Comparison of ENCODE assay signal across 30 cellular contexts in the genomic region with DNA sequence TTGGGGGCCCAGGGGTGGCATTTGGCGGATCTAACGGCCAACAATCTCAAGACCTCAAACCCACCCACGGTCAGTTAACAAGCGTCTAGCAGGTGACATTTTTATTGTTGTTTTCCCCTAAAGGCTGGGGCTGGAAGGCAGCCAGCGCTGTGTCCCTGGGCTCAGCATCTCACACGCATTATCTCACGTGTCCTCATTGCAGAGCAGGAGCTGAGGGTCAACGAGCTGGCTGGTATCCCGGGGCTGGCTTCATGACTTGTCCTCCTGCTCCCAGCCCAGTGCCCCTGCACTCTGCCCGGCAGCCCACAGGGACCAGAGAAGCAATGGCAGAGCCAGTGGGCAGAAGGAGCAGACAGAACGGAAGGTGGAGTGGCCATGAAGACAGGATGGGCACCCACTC. TPM values are rescaled to one million over a fixed set of nuclear protein-coding genes. Genes with fewer than 3 reads are reported as not detected.
DNase-seq lines count a peak whose midpoint lies in the region; TF ChIP-seq lines count a peak whose summit lies in the region.
"Had no signal": no experiment of that assay in that cellular context is flagged by ENCODE, and none has a peak within 500 bp of the region (broad histone marks: within the 10 kb centered on the region; RNA-seq: fewer than 3 reads in every experiment).

No MANE protein-coding gene starts in this region.

- H3K36me3 ChIP-seq in esophagus muscularis mucosa, result no peaks in the 10 kb centered on the region
- H3K36me3 ChIP-seq in neural progenitor cell, result no peaks in the 10 kb centered on the region

- H3K9me3 Mint-ChIP-seq in neural progenitor cell, result no peaks in the 10 kb centered on the region
- H3K9me3 Mint-ChIP-seq: HFFc6, type B pancreatic cell had no signal

- WGBS in esophagus muscularis mucosa, result 83% methylated on average over 11 of the region's 11 CpGs

- H2AFZ ChIP-seq in neural progenitor cell (replicated peaks), result no peak overlapping the region
- H2AFZ ChIP-seq: GM23248 had no signal

- POLR2A ChIA-PET in GM10248 (lab: Yijun Ruan, JAX), result no interaction called here

- no peak overlapping the region for H3K27ac ChIP-seq in esophagus muscularis mucosa (replicated peaks in 1 of 4)
- H3K27ac ChIP-seq in neural progenitor cell, result no peak overlapping the region
- H3K27ac ChIP-seq: GM23248 had no signal

- peaks cover 0 to 15% (median 0%) of the 10 kb centered on the region in 4 donors for H3K27me3 ChIP-seq in esophagus muscularis mucosa
- peaks cover 48% of the 10 kb centered on the region for H3K27me3 ChIP-seq in neural progenitor cell

- intact Hi-C loops in esophagus muscularis mucosa (cut with DNase I), result no loop called here

- H3F3A ChIP-seq in neural progenitor cell (ENCODE audit: low read depth), result peaks cover 4% of the 10 kb centered on the region

- no peaks in the 10 kb centered on the region for H4K20me1 ChIP-seq in neural progenitor cell (ENCODE audit: low read depth)

- H3K4me3 ChIP-seq in esophagus muscularis mucosa, result no peak overlapping the region
- no peak overlapping the region for H3K4me3 ChIP-seq in neural progenitor cell
- H3K4me3 ChIP-seq: GM23248 had no signal

- H3K4me1 ChIP-seq in esophagus muscularis mucosa (peaks cover 0 to 16% (median 6%) of the 10 kb centered on the region in 4 donors), neural progenitor cell (peaks cover 7% of the 10 kb centered on the region)

- no peak for TF ChIP-seq POLR2A in esophagus muscularis mucosa (IDR thresholded peaks at IDR 0.05; ENCODE audit: low read depth)

- no peaks in the 10 kb centered on the region for H3K79me2 ChIP-seq in neural progenitor cell (ENCODE audit: low read depth)

- no peaks in the 10 kb centered on the region for H3K36me3 Mint-ChIP-seq in neural progenitor cell
- H3K36me3 Mint-ChIP-seq: type B pancreatic cell had no signal

- H3K4me2 ChIP-seq in neural progenitor cell, result no peak overlapping the region

- no peak for TF ChIP-seq EP300 in esophagus muscularis mucosa (IDR thresholded peaks at IDR 0.05)

- DNase-seq in NCI-H1092 treated with DMSO at 0.1 percent for 48 hours (lab: John Stamatoyannopoulos, UW) (peak; percentile 4), NCI-H1092 (lab: John Stamatoyannopoulos, UW) (no peak), esophagus muscularis mucosa (ENCODE audit: extremely low spot score) (peak; percentile 83), iPS-NIHi7 (ENCODE audit: extremely low spot score) (peak; percentile 7), NCI-H226 (no peak), neural progenitor cell (ENCODE audit: low spot score) (no peak), GM10248 (ENCODE audit: extremely low spot score) (no peak)
- no peak for DNase-seq in effector CD8-positive, alpha-beta T cell (lab: John Stamatoyannopoulos, UW)
- DNase-seq: 8988T; activated CD4-positive, alpha-beta T cell treated with anti-CD3 and anti-CD28 coated beads, Interleukin-2, amount 50 U/mL, for 48 hours; activated naive CD4-positive, alpha-beta T cell; activated naive CD8-positive, alpha-beta T cell treated with anti-CD3 and anti-CD28 coated beads, Interleukin-2, amount 50 U/mL, for 24 hours; activated T-cell treated with anti-CD3 and anti-CD28 coated beads, Interleukin-2, amount 50 U/mL, for 48 hours; caudate nucleus; CD4-positive, alpha-beta T cell; EL; GM23248; HFFc6; hippocampal formation; NCI-H2029; NCI-H524 treated with DMSO at 0.1 percent for 48 hours; SHP77; stimulated activated CD4-positive, alpha-beta T cell treated with anti-CD3 and anti-CD28 coated beads, Interleukin-4, amount 100 ng/mL, for 24 hours; T-helper 17 cell had no signal

- TF ChIP-seq CTCF in esophagus muscularis mucosa (IDR thresholded peaks at IDR 0.05) (no peak), neural progenitor cell (IDR thresholded peaks at IDR 0.05) (no peak), GM10248 (IDR thresholded peaks at IDR 0.05; ENCODE audit: control extremely low read depth, extremely low read depth, low read depth, missing control alignments) (no peak)

- no peak overlapping the region for H3K9ac ChIP-seq in neural progenitor cell
- H3K9ac ChIP-seq: GM23248 had no signal

- H3K27me3 Mint-ChIP-seq in neural progenitor cell (ENCODE audit: insufficient read depth, low read depth), result no peaks in the 10 kb centered on the region

- CTCF ChIA-PET in GM10248 (lab: Yijun Ruan, JAX), result no interaction called here

- H3K9me3 ChIP-seq in esophagus muscularis mucosa (no peaks in the 10 kb centered on the region), neural progenitor cell (ENCODE audit: low read depth) (no peaks in the 10 kb centered on the region)

- H3K4me3 Mint-ChIP-seq in neural progenitor cell, result no peak overlapping the region
- H3K4me3 Mint-ChIP-seq: activated naive CD8-positive, alpha-beta T cell treated with anti-CD3 and anti-CD28 coated beads, Interleukin-2, amount 50 U/mL, for 24 hours; CD4-positive, alpha-beta T cell; HFFc6; T-helper 17 cell; type B pancreatic cell had no signal

- peaks cover 4% of the 10 kb centered on the region for H3K4me1 Mint-ChIP-seq in neural progenitor cell
- H3K4me1 Mint-ChIP-seq: activated naive CD8-positive, alpha-beta T cell treated with anti-CD3 and anti-CD28 coated beads, Interleukin-2, amount 50 U/mL, for 24 hours; T-helper 17 cell had no signal

- H3K27ac Mint-ChIP-seq in neural progenitor cell, result no peak overlapping the region
- H3K27ac Mint-ChIP-seq: activated naive CD8-positive, alpha-beta T cell treated with anti-CD3 and anti-CD28 coated beads, Interleukin-2, amount 50 U/mL, for 24 hours; CD4-positive, alpha-beta T cell; HFFc6; T-helper 17 cell; type B pancreatic cell had no signal

RNA-seq across cellular contexts. Expression of a gene that starts 54.4 kb away (rescaled TPM):
- total RNA-seq in esophagus muscularis mucosa (10 to 100 TPM; 11.6 to 36.8 (median 25.1) TPM), neural progenitor cell (ENCODE audit: low replicate concordance) (not detected in 2 replicates)
- total RNA-seq: GM23248, HFFc6, M059J had no signal

RNA-seq across cellular contexts. Expression of a gene that starts 56.4 kb away (rescaled TPM):
- total RNA-seq in esophagus muscularis mucosa, result under 1 TPM in 2 of 4 donors, not detected in 2; 0.06 to 0.42 TPM
- total RNA-seq in neural progenitor cell (ENCODE audit: low replicate concordance), result not detected in 2 replicates
- total RNA-seq: CD4-positive, alpha-beta T cell; dermis microvascular lymphatic vessel endothelial cell; frontal cortex; GM23248; HFFc6; M059J; mesenteric fat pad; subcutaneous adipose tissue; T-helper 17 cell had no signal

Comparison
In these comparisons a context has a peak if more than half of its experiments do, and no peak if none do; other contexts are left out.
1. DNase-seq: peak in NCI-H1092 treated with DMSO at 0.1 percent for 48 hours (single experiment), esophagus muscularis mucosa (single experiment) and iPS-NIHi7 (single experiment); none in NCI-H1092 (single experiment), effector CD8-positive, alpha-beta T cell (single experiment), NCI-H226 (single experiment), neural progenitor cell (single experiment) and GM10248 (single experiment).
2. RNA of a gene that starts 54.4 kb away (total RNA-seq): 11.6 to 36.8 TPM in esophagus muscularis mucosa; not detected in neural progenitor cell; every median in the first group is over 10 times any median in the second.